ENCODE assay signal across 8 cellular contexts in genomic region chr1:115112496-115113375, GRCh38. TPM values are rescaled to one million over a fixed set of nuclear protein-coding genes. Genes with fewer than 3 reads are reported as not detected.
DNase-seq lines count a peak whose midpoint lies in the region; ATAC-seq and TF ChIP-seq lines count a peak whose summit lies in the region.

No MANE protein-coding gene starts in this region.

- intact Hi-C loops in mammary epithelial cell (cut with micrococcal nuclease) = loop anchor here (1.0 to 2.0 kb wide), 4 partner anchors 60 to 357 kb away; no protein-coding TSS in a partner anchor

- H2AFZ ChIP-seq in GM23248 (peak overlapping the region; percentile 64), mammary epithelial cell (ENCODE audit: low read depth, low read length) (peak overlapping the region; percentile 77)

- peak; percentile 60 for ATAC-seq in lung (ENCODE audit: insufficient read depth, low FRiP score)

- H3K27me3 ChIP-seq in GM23248 (replicated peaks; ENCODE audit: insufficient read depth) (no peaks in the 10 kb centered on the region), mammary epithelial cell (ENCODE audit: insufficient read depth, low read length) (no peaks in the 10 kb centered on the region), lung (ENCODE audit: control insufficient read depth, insufficient read depth) (no peaks in the 10 kb centered on the region)

- no TSS peak for BruUV-seq in mammary epithelial cell (replicated peaks; lab: Mats Ljungman, UMichigan)

- in situ Hi-C loops in GM23248 (cut with MboI) = loop anchor here (10.0 kb wide), 1 partner anchor 138 kb away; no protein-coding TSS in a partner anchor
- in situ Hi-C loops in mammary epithelial cell (cut with MboI; ENCODE audit: low sequenced_read_pairs in 2 of 2) = loop anchor here in 1 of 2 donors (10.0 kb wide), 1 partner anchor 138 kb away; no protein-coding TSS in a partner anchor

- H3K4me1 ChIP-seq in GM23248 (ENCODE audit: insufficient read depth) (peaks cover 39% of the 10 kb centered on the region), mammary epithelial cell (ENCODE audit: insufficient read depth, low read length) (peaks cover 23% of the 10 kb centered on the region), lung (ENCODE audit: control insufficient read depth in 2 of 2, insufficient read depth in 2 of 2, low read length in 2 of 2) (no peaks in the 10 kb centered on the region)

- H3K4me2 ChIP-seq in GM23248 (ENCODE audit: unreplicated experiment) (no peak overlapping the region), mammary epithelial cell (ENCODE audit: insufficient read depth, low read depth, low read length) (peak overlapping the region; percentile 56)

- CTCF ChIA-PET in mammary epithelial cell (lab: Charles Lee; ENCODE audit: low non-redundant PET) = interaction anchor here (0.5 to 1.8 kb wide), 3 partner anchors 24 to 60 kb away, joined by 4 to 7 read pairs (median 6); no protein-coding TSS in a partner anchor

- DNase-seq in AG10803 (ENCODE audit: low read depth) = no peak
- DNase-seq in GM23248 = peak; percentile 39
- DNase-seq in UCSD-AML1 (lab: John Stamatoyannopoulos, UW; ENCODE audit: unreplicated experiment) = peak; percentile 42
- no peak for DNase-seq in mammary epithelial cell
- DNase-seq in lung (ENCODE audit: low spot score) = peak; percentile 46
- DNase-seq in stimulated activated CD8-positive, alpha-beta memory T cell treated with anti-CD3 and anti-CD28 coated beads, Interleukin-7, amount 100 ng/mL, for 24 hours (ENCODE audit: low read depth) = peak; percentile 33
- no peak for DNase-seq in DMS114 treated with DMSO at 0.1 percent for 48 hours (lab: John Stamatoyannopoulos, UW; ENCODE audit: unreplicated experiment)
- no peak for DNase-seq in NCI-H524 treated with DMSO at 0.1 percent for 48 hours (lab: John Stamatoyannopoulos, UW)

- WGBS in GM23248 (ENCODE audit: low coverage in 1 of 2, low lambda C conversion rate in 2 of 2, missing lambda C conversion rate in 2 of 2), 2 experiments = 46% methylated on average over 18 of the region's 18 CpGs
- 16% methylated on average over 17 of the region's 18 CpGs for WGBS in mammary epithelial cell (ENCODE audit: low coverage, missing lambda C conversion rate)
- WGBS in lung, 2 donors = 28 to 33% methylated on average over 18 of the region's 18 CpGs

- H3F3A ChIP-seq in GM23248 (ENCODE audit: insufficient read depth) = peaks cover 46% of the 10 kb centered on the region

- H3K9me3 ChIP-seq in GM23248 (ENCODE audit: low read depth) (no peaks in the 10 kb centered on the region), mammary epithelial cell (replicated peaks; ENCODE audit: insufficient read depth, low read length) (no peaks in the 10 kb centered on the region), lung (ENCODE audit: control insufficient read depth in 2 of 2, insufficient read depth in 1 of 2, low read length in 1 of 2) (no peaks in the 10 kb centered on the region)

- H3K79me2 ChIP-seq in GM23248 (ENCODE audit: insufficient read depth) (no peaks in the 10 kb centered on the region), mammary epithelial cell (ENCODE audit: insufficient read depth, low read length) (no peaks in the 10 kb centered on the region)

- H3K36me3 ChIP-seq in GM23248 (ENCODE audit: low read depth) (no peaks in the 10 kb centered on the region), mammary epithelial cell (ENCODE audit: insufficient read depth, low read length) (no peaks in the 10 kb centered on the region), lung (ENCODE audit: control insufficient read depth in 2 of 2, insufficient read depth in 2 of 2, low read length in 2 of 2) (no peaks in the 10 kb centered on the region)

- H3K4me3 ChIP-seq in AG10803 (ENCODE audit: low read length) (no peak overlapping the region), GM23248 (no peak overlapping the region), mammary epithelial cell (replicated peaks in 1 of 3; ENCODE audit: insufficient read depth in 1 of 3, low read depth in 2 of 3, low read length in 3 of 3) (no peak overlapping the region), lung (no peak overlapping the region)

- H3K9ac ChIP-seq in GM23248 (peak overlapping the region; percentile 46), mammary epithelial cell (ENCODE audit: insufficient read depth, low read length) (no peak overlapping the region)

- no peaks in the 10 kb centered on the region for H3K9me2 ChIP-seq in GM23248 (ENCODE audit: insufficient read depth)

- H4K20me1 ChIP-seq in GM23248 (ENCODE audit: insufficient read depth) = no peaks in the 10 kb centered on the region
- no peaks in the 10 kb centered on the region for H4K20me1 ChIP-seq in mammary epithelial cell (ENCODE audit: insufficient read depth, low read length)

- TF ChIP-seq CTCF in AG10803 (conservative IDR thresholded peaks at IDR 0.05; ENCODE audit: low read length) (peak; percentile 90), mammary epithelial cell (conservative IDR thresholded peaks at IDR 0.05 in 1 of 2, IDR thresholded peaks at IDR 0.05 in 1 of 2; ENCODE audit: extremely low read depth in 1 of 2, insufficient read depth in 1 of 2, low read depth in 1 of 2, low read length in 2 of 2) (peak; percentile 93 to 94), lung (IDR thresholded peaks at IDR 0.05; ENCODE audit: control extremely low read depth, extremely low read depth) (peak; percentile 91)

- dilution Hi-C loops in mammary epithelial cell (cut with HindIII; ENCODE audit: low sequenced_read_pairs) = no loop called here

- H3K27ac ChIP-seq in GM23248 = peak overlapping the region; percentile 74
- no peak overlapping the region for H3K27ac ChIP-seq in mammary epithelial cell (ENCODE audit: insufficient read depth, low read depth, low read length)
- no peak overlapping the region for H3K27ac ChIP-seq in lung (ENCODE audit: low read depth in 1 of 2, low read length in 1 of 2)

RNA-seq across cellular contexts. Expression of gene TSPAN2, which starts 23.4 kb away (rescaled TPM):
- 2.7 and 9.0 TPM in 2 replicates for total RNA-seq in GM23248 (2014; rRNA removed; shearing (Covaris generic))
- polyA plus RNA-seq in GM23248 (2016; fragmentation: Nextera tagmentation; extraction: Ambion mirVana) = 8.1 and 10.1 TPM in 2 replicates
- 1 to 10 TPM in 1 of 2 donors, under 1 TPM in 1; 0.28 to 1.0 TPM for total RNA-seq in mammary epithelial cell
- polyA plus RNA-seq in mammary epithelial cell = 0.07 TPM
- 1.4 TPM for polyA minus RNA-seq in mammary epithelial cell
- 10 to 100 TPM in 1 of 2 donors, 1 to 10 TPM in 1; 10.0 to 10.4 TPM for total RNA-seq in lung
- 1 to 10 TPM; 1.5 to 6.3 TPM for polyA plus RNA-seq in lung

Comparison
In these comparisons a context has a peak if more than half of its experiments do, and no peak if none do; other contexts are left out.
1. DNase-seq: peak in GM23248 (single experiment), UCSD-AML1 (single experiment), lung (single experiment) and stimulated activated CD8-positive, alpha-beta memory T cell treated with anti-CD3 and anti-CD28 coated beads, Interleukin-7, amount 100 ng/mL, for 24 hours (single experiment); none in AG10803 (single experiment), mammary epithelial cell (single experiment), DMS114 treated with DMSO at 0.1 percent for 48 hours (single experiment) and NCI-H524 treated with DMSO at 0.1 percent for 48 hours (single experiment).
2. Peak in every context shown above with its lines, with median percentiles within 50 percentile points of each other: CTCF ChIP-seq.